In genomic region chrX:51742586-51742985, GRCh38 we compare ENCODE assay signal across 8 cellular contexts. TPM values are rescaled to one million over a fixed set of nuclear protein-coding genes. Genes with fewer than 3 reads are reported as not detected.
DNase-seq lines count a peak whose midpoint lies in the region; ATAC-seq, FAIRE-seq and TF ChIP-seq lines count a peak whose summit lies in the region.

No MANE protein-coding gene starts in this region.

- no peak for TF ChIP-seq EP300 in K562 (IDR thresholded peaks at IDR 0.05; ENCODE audit: low read length)

- H3K4me3 ChIP-seq in AG04449 (ENCODE audit: low read depth, low read length) (peak overlapping the region; percentile 68), HFF-Myc (replicated peaks; ENCODE audit: low read depth, low read length) (peak overlapping the region; percentile 67; the same call in 1 of the 2 replicates), K562 (no peak overlapping the region), mucosa of rectum (ENCODE audit: low read length in 2 of 2) (peak overlapping the region; percentile 76 to 80)

- H4K20me1 ChIP-seq in K562 (replicated peaks; ENCODE audit: control insufficient read depth, insufficient read depth, low read length): no peaks in the 10 kb centered on the region

- no peak for ATAC-seq in K562

- H3K4me1 ChIP-seq in K562 (replicated peaks in 1 of 2; ENCODE audit: control insufficient read depth in 2 of 2, insufficient read depth in 2 of 2, low read length in 2 of 2): peaks cover 0 to 7% of the 10 kb centered on the region in 2 experiments; a peak in 1 of 5 replicates
- H3K4me1 ChIP-seq in mucosa of rectum (ENCODE audit: control insufficient read depth in 2 of 2, insufficient read depth in 2 of 2, low read length in 2 of 2): peaks cover 0 to 2% of the 10 kb centered on the region in 2 donors

- no peak for DNase-seq in AG04449 (ENCODE audit: low read depth, low spot score)
- DNase-seq in HFF-Myc (ENCODE audit: extremely low read depth, low read depth): no peak
- no peak for DNase-seq in K562 (ENCODE audit: extremely low read depth in 1 of 4, low spot score in 3 of 4)
- no peak for DNase-seq in stimulated activated CD4-positive, alpha-beta T cell treated with anti-CD3 and anti-CD28 coated beads, Interleukin-2, amount 100 ng/mL, for 24 hours
- no peak for DNase-seq in OCI-M2 (lab: John Stamatoyannopoulos, UW; ENCODE audit: unreplicated experiment)
- DNase-seq in NCI-H1694 treated with DMSO at 0.1 percent for 48 hours (lab: John Stamatoyannopoulos, UW): no peak
- no peak for DNase-seq in NCI-H1105 (lab: John Stamatoyannopoulos, UW)

- H3K27ac ChIP-seq in K562 (ENCODE audit: extremely low read depth, low read depth, low read length) (no peak overlapping the region), mucosa of rectum (ENCODE audit: low read depth in 2 of 2, low read length in 2 of 2) (no peak overlapping the region)

- no TSS peak for BruUV-seq in K562 (replicated peaks; lab: Mats Ljungman, UMichigan)

- intact Hi-C loops in K562 (cut with micrococcal nuclease): no loop called here

- H3K36me3 ChIP-seq in K562 (ENCODE audit: control insufficient read depth, insufficient read depth, low read length) (no peaks in the 10 kb centered on the region), mucosa of rectum (ENCODE audit: control insufficient read depth in 2 of 2, insufficient read depth in 2 of 2, low read length in 2 of 2) (no peaks in the 10 kb centered on the region)

- peak overlapping the region; percentile 55; the same call in 1 of the 2 replicates for H3K4me2 ChIP-seq in K562 (ENCODE audit: insufficient read depth, low read length)

- 36% methylated on average over 3 of the region's 3 CpGs for WGBS in K562 (ENCODE audit: insufficient coverage, low coverage, missing lambda C conversion rate)

- no peaks in the 10 kb centered on the region for H3K9me1 ChIP-seq in K562 (ENCODE audit: control insufficient read depth, insufficient read depth, low read length)

- no peak overlapping the region for H3K9ac ChIP-seq in K562 (ENCODE audit: insufficient read depth in 1 of 2, low read depth in 2 of 2, low read length in 2 of 2)
- no peak overlapping the region for H3K9ac ChIP-seq in mucosa of rectum (ENCODE audit: low read depth in 1 of 2, low read length in 2 of 2)

- H3K27me3 ChIP-seq in K562 (ENCODE audit: control insufficient read depth in 2 of 2, insufficient read depth in 2 of 2, low read length in 2 of 2) (no peaks in the 10 kb centered on the region), mucosa of rectum (ENCODE audit: control insufficient read depth in 2 of 2, insufficient read depth in 2 of 2, low read length in 2 of 2) (peaks cover 0 to 9% of the 10 kb centered on the region in 2 donors)

- in situ Hi-C loops in K562 (cut with MboI): no loop called here

- no peak for TF ChIP-seq RAD21 in K562 (CRISPR knock-in tag; conservative IDR thresholded peaks at IDR 0.05 in 1 of 2, IDR thresholded peaks at IDR 0.05 in 1 of 2)

- CTCF ChIA-PET in AG04449 (lab: Yijun Ruan, JAX): no interaction called here
- CTCF ChIA-PET in K562 (lab: Yijun Ruan, JAX; ENCODE audit: low intra/inter-chr PET ratio): no interaction called here

- POLR2A ChIA-PET in AG04449 (lab: Yijun Ruan, JAX): no interaction called here
- POLR2A ChIA-PET in K562 (lab: Yijun Ruan, JAX): no interaction called here

- no peaks in the 10 kb centered on the region for H3K79me2 ChIP-seq in K562 (ENCODE audit: control insufficient read depth, insufficient read depth, low read length)

- no peak for TF ChIP-seq POLR2A in K562 (conservative IDR thresholded peaks at IDR 0.05)

- no peak for FAIRE-seq in K562 (lab: Jason Lieb, UNC)

- TF ChIP-seq CTCF in AG04449 (IDR thresholded peaks at IDR 0.05; ENCODE audit: insufficient read depth, low read length, missing control alignments): no peak
- TF ChIP-seq CTCF in HFF-Myc (IDR thresholded peaks at IDR 0.05; ENCODE audit: low read depth, low read length, missing control alignments): no peak
- TF ChIP-seq CTCF in K562 (IDR thresholded peaks at IDR 0.05 in 2 of 3, conservative IDR thresholded peaks at IDR 0.05 in 1 of 3; ENCODE audit: insufficient read depth in 2 of 3, low read depth in 1 of 3, low read length in 3 of 3): no peak

- H3K9me3 ChIP-seq in K562 (replicated peaks; ENCODE audit: control insufficient read depth, insufficient read depth, low read depth, low read length) (no peaks in the 10 kb centered on the region), mucosa of rectum (ENCODE audit: control insufficient read depth in 2 of 2, low read length in 2 of 2) (no peaks in the 10 kb centered on the region)

- H2AFZ ChIP-seq in K562 (ENCODE audit: low read depth, low read length): peak overlapping the region; percentile 79

TF ChIP-seq in K562, 482 proteins besides CTCF, POLR2A, EP300 and RAD21:
- no peak for TF ChIP-seq CTCFL (IDR thresholded peaks at IDR 0.05; ENCODE audit: borderline replicate concordance, insufficient read depth, low read depth, low read length, poor library complexity, severe bottlenecking)

RNA-seq across cellular contexts. Expression of gene GSPT2, which starts 0.7 kb away (rescaled TPM):
- total RNA-seq in K562 (2011; cell fraction: chromatin; rRNA removed; ENCODE audit: low replicate concordance): 0.72 and 2.0 TPM in 2 replicates
- 0.79 and 1.2 TPM in 2 replicates for total RNA-seq in K562 (2011; cell fraction: nucleolus; rRNA removed)
- total RNA-seq in K562 (2011; cell fraction: nucleoplasm; rRNA removed): 0.81 and 1.2 TPM in 2 replicates
- 1.9 and 2.0 TPM in 2 replicates for total RNA-seq in K562 (2014; rRNA removed)
- 3.4 and 4.1 TPM in 2 replicates for total RNA-seq in K562 (2014; rRNA removed; fragmentation: Illumina TruSeq; extraction: Trizol)
- total RNA-seq in K562 (2015; rRNA removed; fragmentation: Illumina TruSeq; extraction: Trizol): 3.6 and 4.2 TPM in 2 replicates
- total RNA-seq in K562 (2021): 3.9 and 4.0 TPM in 2 replicates
- polyA plus RNA-seq in K562 (2011; rRNA removed): 0.43 and 2.0 TPM in 2 replicates
- 0.27 and 0.81 TPM in 2 replicates for polyA plus RNA-seq in K562 (2011; cell fraction: cytosol; rRNA removed)
- 0.21 and 1.0 TPM in 2 replicates for polyA plus RNA-seq in K562 (2011; cell fraction: nucleus; rRNA removed)
- polyA plus RNA-seq in K562 (2012): 3.9 and 5.2 TPM in 2 replicates
- 3.4 and 4.0 TPM in 2 replicates for polyA plus RNA-seq in K562 (2014; fragmentation: Illumina TruSeq; extraction: Trizol)
- polyA plus RNA-seq in K562 (2014; fragmentation: Nextera tagmentation; extraction: Ambion mirVana): 1 to 10 TPM in 1 of 2 experiments, under 1 TPM in 1; 0.93 to 1.7 TPM
- polyA plus RNA-seq in K562 (2014; rRNA removed): 3.4 and 3.8 TPM in 2 replicates
- 0.42 and 1.3 TPM in 2 replicates for polyA minus RNA-seq in K562 (2011; rRNA and poly(A)+ RNA removed)
- 1.2 TPM in 1 of 2 replicates, not detected in the other for polyA minus RNA-seq in K562 (2011; cell fraction: cytosol; rRNA and poly(A)+ RNA removed)
- polyA minus RNA-seq in K562 (2011; cell fraction: nucleus; rRNA and poly(A)+ RNA removed): 0.54 and 0.56 TPM in 2 replicates

RNA-seq across cellular contexts. Expression of gene CENPVL1, which starts 32.3 kb away (rescaled TPM):
- not detected in 2 replicates for total RNA-seq in K562 (2011; cell fraction: chromatin; rRNA removed; ENCODE audit: low replicate concordance)
- total RNA-seq in K562 (2011; cell fraction: nucleolus; rRNA removed): not detected in 2 replicates
- total RNA-seq in K562 (2011; cell fraction: nucleoplasm; rRNA removed): not detected in 2 replicates
- total RNA-seq in K562 (2014; rRNA removed) (not detected in 2 replicates), K562 (2014; rRNA removed; fragmentation: Illumina TruSeq; extraction: Trizol) (not detected in 2 replicates), K562 (2015; rRNA removed; fragmentation: Illumina TruSeq; extraction: Trizol) (not detected in 2 replicates), K562 (2021) (not detected in 2 replicates)
- polyA plus RNA-seq in K562 (2011; rRNA removed) (not detected in 2 replicates), K562 (2014; fragmentation: Illumina TruSeq; extraction: Trizol) (not detected in 2 replicates), K562 (2014; fragmentation: Nextera tagmentation; extraction: Ambion mirVana) (not detected), K562 (2014; rRNA removed) (not detected in 2 replicates)
- polyA plus RNA-seq in K562 (2011; cell fraction: cytosol; rRNA removed): not detected in 2 replicates
- not detected in 2 replicates for polyA plus RNA-seq in K562 (2011; cell fraction: nucleus; rRNA removed)
- polyA plus RNA-seq in K562 (2012): not detected in 2 replicates
- not detected in 2 replicates for polyA minus RNA-seq in K562 (2011; rRNA and poly(A)+ RNA removed)
- polyA minus RNA-seq in K562 (2011; cell fraction: cytosol; rRNA and poly(A)+ RNA removed): not detected in 2 replicates
- polyA minus RNA-seq in K562 (2011; cell fraction: nucleus; rRNA and poly(A)+ RNA removed): not detected in 2 replicates

RNA-seq across cellular contexts. Expression of gene CENPVL2, which starts 60.0 kb away (rescaled TPM):
- not detected in 2 replicates for total RNA-seq in K562 (2011; cell fraction: chromatin; rRNA removed; ENCODE audit: low replicate concordance)
- not detected in 2 replicates for total RNA-seq in K562 (2011; cell fraction: nucleolus; rRNA removed)
- total RNA-seq in K562 (2011; cell fraction: nucleoplasm; rRNA removed): not detected in 2 replicates
- not detected in 2 replicates for total RNA-seq in K562 (2014; rRNA removed)
- not detected in 2 replicates for total RNA-seq in K562 (2014; rRNA removed; fragmentation: Illumina TruSeq; extraction: Trizol)
- total RNA-seq in K562 (2015; rRNA removed; fragmentation: Illumina TruSeq; extraction: Trizol): not detected in 2 replicates
- not detected in 2 replicates for total RNA-seq in K562 (2021)
- polyA plus RNA-seq in K562 (2011; rRNA removed): not detected in 2 replicates
- not detected in 2 replicates for polyA plus RNA-seq in K562 (2011; cell fraction: cytosol; rRNA removed)
- polyA plus RNA-seq in K562 (2011; cell fraction: nucleus; rRNA removed): not detected in 2 replicates
- polyA plus RNA-seq in K562 (2012): not detected in 2 replicates
- polyA plus RNA-seq in K562 (2014; fragmentation: Illumina TruSeq; extraction: Trizol): not detected in 2 replicates
- polyA plus RNA-seq in K562 (2014; fragmentation: Nextera tagmentation; extraction: Ambion mirVana): not detected
- not detected in 2 replicates for polyA plus RNA-seq in K562 (2014; rRNA removed)
- not detected in 2 replicates for polyA minus RNA-seq in K562 (2011; rRNA and poly(A)+ RNA removed)
- not detected in 2 replicates for polyA minus RNA-seq in K562 (2011; cell fraction: cytosol; rRNA and poly(A)+ RNA removed)
- not detected in 2 replicates for polyA minus RNA-seq in K562 (2011; cell fraction: nucleus; rRNA and poly(A)+ RNA removed)
